In the genomic region with DNA sequence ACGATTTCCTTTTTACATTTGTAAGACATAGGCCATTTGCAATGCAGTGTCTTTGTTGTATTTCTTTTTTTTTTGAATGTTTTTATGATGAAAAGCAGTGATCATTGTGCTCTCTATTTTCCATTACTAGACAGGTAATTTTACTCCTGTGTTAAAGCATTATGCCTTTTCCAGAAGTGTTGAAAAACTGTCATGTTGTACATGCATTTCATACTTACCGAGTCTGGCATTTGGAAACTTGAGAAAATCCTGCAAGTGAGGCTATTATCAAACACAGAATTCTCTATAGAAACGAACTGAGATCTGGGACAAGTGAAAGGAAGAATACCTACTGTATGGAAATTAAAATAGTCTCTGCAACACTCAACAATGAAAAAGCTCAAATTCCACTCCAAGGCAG, we compare ENCODE assay signal across 35 cellular contexts.
"Had no signal": no experiment of that assay in that cellular context is flagged by ENCODE, and none has a peak within 500 bp of the region (broad histone marks: within the 10 kb centered on the region; RNA-seq: fewer than 3 reads in every experiment).

No MANE protein-coding gene starts in this region.

- H3K9me3 ChIP-seq: MG63 had no signal

- H3K27ac ChIP-seq: KMS-11 had no signal

- H3K27me3 ChIP-seq: MG63 had no signal

- H3K36me3 ChIP-seq: MG63 had no signal

- DNase-seq: Karpas-422, Kasumi-1, KG1, MG63, MM.1S, MV-4-11, NCI-H1048, NCI-H1092, NCI-H1092 treated with DMSO at 0.1 percent for 48 hours, NCI-H1105 treated with DMSO at 0.1 percent for 48 hours, NCI-H1417, NCI-H1417 treated with DMSO at 0.1 percent for 48 hours, NCI-H1436, NCI-H1436 treated with DMSO at 0.1 percent for 48 hours, NCI-H146, NCI-H1694, NCI-H1694 treated with DMSO at 0.1 percent for 48 hours, NCI-H187, NCI-H187 treated with DMSO at 0.1 percent for 48 hours, NCI-H1930, NCI-H2029, NCI-H2029 treated with DMSO at 0.1 percent for 48 hours, NCI-H2081, NCI-H2081 treated with DMSO at 0.1 percent for 48 hours, NCI-H2107, NCI-H2171, NCI-H2171 treated with DMSO at 0.1 percent for 48 hours, NCI-H2227 treated with DMSO at 0.1 percent for 48 hours, NCI-H226, NCI-H345, NCI-H446, NCI-H446 treated with DMSO at 0.1 percent for 48 hours, NCI-H510A, NCI-H510A treated with DMSO at 0.1 percent for 48 hours had no signal

- H3K9ac ChIP-seq: KMS-11 had no signal

- H3K4me2 ChIP-seq: KMS-11 had no signal

- H3K4me3 ChIP-seq: MG63 had no signal
